8 cellular contexts compared by ENCODE assay signal in the genomic region with DNA sequence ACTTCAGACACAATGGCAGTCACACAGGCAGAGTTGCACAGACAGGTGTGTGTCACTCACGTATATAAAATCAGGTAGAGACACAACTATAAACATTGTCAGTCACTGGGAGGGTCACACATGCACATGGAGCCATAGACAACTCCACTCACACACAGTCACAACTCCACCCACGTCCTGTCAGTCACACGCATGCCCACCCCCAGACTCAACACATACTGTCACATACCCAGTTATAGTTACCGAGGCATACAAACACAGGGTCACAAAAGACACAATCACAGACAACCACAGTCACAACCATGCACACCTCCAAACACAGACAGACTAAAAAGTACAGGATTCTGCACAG. TPM values are rescaled to one million over a fixed set of nuclear protein-coding genes. Genes with fewer than 3 reads are reported as not detected.
DNase-seq lines count a peak whose midpoint lies in the region; ATAC-seq, FAIRE-seq and TF ChIP-seq lines count a peak whose summit lies in the region.
"Had no signal": no experiment of that assay in that cellular context is flagged by ENCODE, and none has a peak within 500 bp of the region (broad histone marks: within the 10 kb centered on the region; RNA-seq: fewer than 3 reads in every experiment).

No MANE protein-coding gene starts in this region.

- DNase-seq in bronchial epithelial cell (ENCODE audit: low read depth) (peak; percentile 7), lower lobe of right lung (no peak), upper lobe of left lung (no peak), NCI-H1048 (lab: John Stamatoyannopoulos, UW) (no peak)
- DNase-seq in stimulated activated effector memory CD8-positive, alpha-beta T cell treated with anti-CD3 and anti-CD28 coated beads, Interleukin-12 subunit alpha, Interleukin-12 subunit beta, amount 100 ng/mL, for 72 hours (ENCODE audit: low spot score in 2 of 2): no peak
- DNase-seq: activated CD4-positive, alpha-beta T cell treated with anti-CD3 and anti-CD28 coated beads, Interleukin-2, amount 50 U/mL, for 48 hours had no signal

- H3K4me3 ChIP-seq in HUES6 (ENCODE audit: low read depth, low read length) (peak overlapping the region; percentile 93), bronchial epithelial cell (ENCODE audit: low read depth, low read length) (peak overlapping the region; percentile 56), lower lobe of right lung (peak overlapping the region; percentile 64), upper lobe of left lung (peak overlapping the region in 3 of 4 donors; percentile 74 to 83 (median 78))

- TF ChIP-seq CTCF in bronchial epithelial cell (IDR thresholded peaks at IDR 0.05; ENCODE audit: insufficient read depth, low read length, severe bottlenecking) (no peak), lower lobe of right lung (IDR thresholded peaks at IDR 0.05) (no peak), upper lobe of left lung (IDR thresholded peaks at IDR 0.05) (no peak)

- ATAC-seq in lower lobe of right lung (no peak), upper lobe of left lung (ENCODE audit: low FRiP score in 2 of 2) (no peak), GM21786 (IDR thresholded peaks at IDR 0.05; ENCODE audit: unreplicated experiment) (no peak)
- ATAC-seq in stimulated activated effector memory CD8-positive, alpha-beta T cell treated with anti-CD3 and anti-CD28 coated beads, Interleukin-12 subunit alpha, Interleukin-12 subunit beta, amount 100 ng/mL, for 72 hours: no peak

- peak overlapping the region; percentile 84 for H3K9ac ChIP-seq in HUES6 (ENCODE audit: low read length)

- H3K27ac ChIP-seq in HUES6 (ENCODE audit: low read depth, low read length): no peak overlapping the region
- no peak overlapping the region for H3K27ac ChIP-seq in lower lobe of right lung
- peak overlapping the region in 2 of 4 donors; percentile 73 to 91 for H3K27ac ChIP-seq in upper lobe of left lung

- no peak for TF ChIP-seq EP300 in upper lobe of left lung (IDR thresholded peaks at IDR 0.05)

- FAIRE-seq in bronchial epithelial cell (lab: Jason Lieb, UNC): peak; percentile 40

- H3K36me3 ChIP-seq in HUES6 (ENCODE audit: control insufficient read depth, insufficient read depth, low read length) (peaks cover 29% of the 10 kb centered on the region), bronchial epithelial cell (ENCODE audit: control insufficient read depth, insufficient read depth, low read length) (peaks cover 9% of the 10 kb centered on the region), lower lobe of right lung (peaks cover 36% of the 10 kb centered on the region), upper lobe of left lung (peaks cover 0 to 30% (median 6%) of the 10 kb centered on the region in 4 donors)

- intact Hi-C loops in lower lobe of right lung (cut with DNase I): no loop called here

- WGBS in upper lobe of left lung, 2 donors: 80 to 81% methylated on average over 4 of the region's 4 CpGs

- peaks cover 20% of the 10 kb centered on the region for H3K4me1 ChIP-seq in HUES6 (ENCODE audit: control insufficient read depth, insufficient read depth, low read length)
- peaks cover 26% of the 10 kb centered on the region for H3K4me1 ChIP-seq in lower lobe of right lung
- peaks cover 17 to 31% (median 23%) of the 10 kb centered on the region in 4 donors for H3K4me1 ChIP-seq in upper lobe of left lung

- H3K9me3 Mint-ChIP-seq in stimulated activated effector memory CD8-positive, alpha-beta T cell treated with anti-CD3 and anti-CD28 coated beads, Interleukin-12 subunit alpha, Interleukin-12 subunit beta, amount 100 ng/mL, for 72 hours: no peaks in the 10 kb centered on the region

- TF ChIP-seq POLR2A in upper lobe of left lung (IDR thresholded peaks at IDR 0.05): no peak

- H3K9me3 ChIP-seq in HUES6 (ENCODE audit: control insufficient read depth, insufficient read depth, low read depth, low read length) (no peaks in the 10 kb centered on the region), lower lobe of right lung (no peaks in the 10 kb centered on the region), upper lobe of left lung (no peaks in the 10 kb centered on the region)

- peaks cover 14% of the 10 kb centered on the region for H3K4me1 Mint-ChIP-seq in stimulated activated effector memory CD8-positive, alpha-beta T cell treated with anti-CD3 and anti-CD28 coated beads, Interleukin-12 subunit alpha, Interleukin-12 subunit beta, amount 100 ng/mL, for 72 hours

- H3K4me3 Mint-ChIP-seq in stimulated activated effector memory CD8-positive, alpha-beta T cell treated with anti-CD3 and anti-CD28 coated beads, Interleukin-12 subunit alpha, Interleukin-12 subunit beta, amount 100 ng/mL, for 72 hours: no peak overlapping the region

- H3K36me3 Mint-ChIP-seq in stimulated activated effector memory CD8-positive, alpha-beta T cell treated with anti-CD3 and anti-CD28 coated beads, Interleukin-12 subunit alpha, Interleukin-12 subunit beta, amount 100 ng/mL, for 72 hours: peaks cover 6% of the 10 kb centered on the region

- H3K27me3 ChIP-seq in HUES6 (ENCODE audit: control insufficient read depth, insufficient read depth, low read length) (no peaks in the 10 kb centered on the region), bronchial epithelial cell (ENCODE audit: control insufficient read depth, insufficient read depth, low read length) (no peaks in the 10 kb centered on the region), lower lobe of right lung (ENCODE audit: low read depth) (no peaks in the 10 kb centered on the region), upper lobe of left lung (no peaks in the 10 kb centered on the region)

- no peak overlapping the region for H3K27ac Mint-ChIP-seq in stimulated activated effector memory CD8-positive, alpha-beta T cell treated with anti-CD3 and anti-CD28 coated beads, Interleukin-12 subunit alpha, Interleukin-12 subunit beta, amount 100 ng/mL, for 72 hours

RNA-seq across cellular contexts. Expression of a gene that starts 1.5 kb away (rescaled TPM):
- total RNA-seq in bronchial epithelial cell (8.4 and 12.9 TPM in 2 replicates), lower lobe of right lung (17.7 TPM), upper lobe of left lung (100 to 1,000 TPM in 1 of 6 donors, 10 to 100 TPM in 5; 18.0 to 133 (median 23.8) TPM)

RNA-seq across cellular contexts. Expression of a gene that starts 27.7 kb away (rescaled TPM):
- 20.0 and 23.9 TPM in 2 replicates for total RNA-seq in bronchial epithelial cell
- total RNA-seq in lower lobe of right lung: 43.9 TPM
- total RNA-seq in upper lobe of left lung: 100 to 1,000 TPM in 2 of 6 donors, 10 to 100 TPM in 4; 46.2 to 142 (median 65.4) TPM

RNA-seq across cellular contexts. Expression of a gene that starts 27.9 kb away (rescaled TPM):
- total RNA-seq in bronchial epithelial cell: 26.9 and 34.7 TPM in 2 replicates
- 34.9 TPM for total RNA-seq in lower lobe of right lung
- 10 to 100 TPM; 38.4 to 76.0 (median 55.2) TPM for total RNA-seq in upper lobe of left lung
